1 cellular context compared by ENCODE assay signal in the genomic region with DNA sequence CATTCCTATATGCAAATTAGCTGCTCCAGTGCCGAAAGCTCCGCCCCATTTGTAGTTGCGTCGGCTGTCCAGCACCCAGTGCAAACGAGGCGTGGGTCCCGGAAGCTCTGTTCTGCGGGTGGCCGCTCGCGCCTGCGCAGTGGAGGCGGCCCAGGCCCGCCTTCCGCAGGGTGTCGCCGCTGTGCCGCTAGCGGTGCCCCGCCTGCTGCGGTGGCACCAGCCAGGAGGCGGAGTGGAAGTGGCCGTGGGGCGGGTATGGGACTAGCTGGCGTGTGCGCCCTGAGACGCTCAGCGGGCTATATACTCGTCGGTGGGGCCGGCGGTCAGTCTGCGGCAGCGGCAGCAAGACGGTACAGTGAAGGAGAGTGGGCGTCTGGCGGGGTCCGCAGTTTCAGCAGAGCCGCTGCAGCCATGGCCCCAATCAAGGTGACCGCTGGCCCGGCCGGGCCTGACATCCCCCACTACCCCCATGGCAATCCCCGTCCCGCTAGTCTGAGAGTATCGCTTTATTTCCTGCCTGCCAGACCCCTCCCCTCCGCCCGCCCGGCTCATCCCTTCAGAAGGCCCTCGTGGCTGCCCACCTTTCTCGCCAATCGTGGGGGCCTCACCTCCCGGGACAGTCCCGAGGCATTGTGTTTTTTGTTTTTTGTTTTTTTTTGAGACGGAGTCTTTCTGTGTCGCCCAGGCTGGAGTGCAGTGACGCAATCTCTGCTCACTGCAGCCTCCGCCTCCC.
A peak's percentile ranks its signal among the peaks of the same experiment; 100 is the strongest.
TF ChIP-seq lines count a peak whose summit lies in the region.

PRDX5 (plus strand) TSS at position 161 of the 733 bp plus-strand sequence; CDS start at position 256, 95 bp downstream.

TF ChIP-seq in HepG2, 621 proteins besides CTCF, POLR2A, EP300 and RAD21 (continued from another document and continues in another):
- TF ChIP-seq TRAFD1 (CRISPR knock-in tag; IDR thresholded peaks at IDR 0.05; ENCODE audit: borderline replicate concordance) (0 out of 2 replicates have a peak, but pooled peaks have one; percentile 53), NFYC (CRISPR knock-in tag; IDR thresholded peaks at IDR 0.05) (no peak), ARHGAP35 (CRISPR knock-in tag; IDR thresholded peaks at IDR 0.05; ENCODE audit: borderline replicate concordance) (peak; percentile 35; the same call in 1 of the 2 replicates), ZNF281 (CRISPR knock-in tag; IDR thresholded peaks at IDR 0.05; ENCODE audit: borderline replicate concordance) (0 out of 2 replicates have a peak, but pooled peaks have one; percentile 6), MIER3 (CRISPR knock-in tag; IDR thresholded peaks at IDR 0.05; ENCODE audit: borderline replicate concordance) (0 out of 2 replicates have a peak, but pooled peaks have one; percentile 16), MED13 (CRISPR knock-in tag; IDR thresholded peaks at IDR 0.05) (no peak), ZBTB39 (CRISPR knock-in tag; IDR thresholded peaks at IDR 0.05) (0 out of 2 replicates have a peak, but pooled peaks have one; percentile 67), ZNF598 (CRISPR knock-in tag; IDR thresholded peaks at IDR 0.05; ENCODE audit: borderline replicate concordance) (peak; percentile 65; the same call in 1 of the 2 replicates), ZSCAN21 (CRISPR knock-in tag; IDR thresholded peaks at IDR 0.05; ENCODE audit: borderline replicate concordance) (peak; percentile 46; the same call in 1 of the 2 replicates), MTF2 (CRISPR knock-in tag; IDR thresholded peaks at IDR 0.05; ENCODE audit: borderline replicate concordance) (peak; percentile 74; the same call in 1 of the 2 replicates), ZNF724P (CRISPR knock-in tag; IDR thresholded peaks at IDR 0.05; ENCODE audit: borderline replicate concordance) (peak; percentile 51; the same call in 1 of the 2 replicates), ZNF652 (CRISPR knock-in tag; IDR thresholded peaks at IDR 0.05; ENCODE audit: borderline replicate concordance, low read depth) (no peak), TCF7 (IDR thresholded peaks at IDR 0.05; ENCODE audit: low read depth) (no peak), HOXD1 (CRISPR knock-in tag; IDR thresholded peaks at IDR 0.05) (peak; percentile 67; the same call in 1 of the 2 replicates), ARNTL (CRISPR knock-in tag; IDR thresholded peaks at IDR 0.05) (no peak), TCF12 (IDR thresholded peaks at IDR 0.05) (no peak), TCF12 (CRISPR knock-in tag; IDR thresholded peaks at IDR 0.05) (no peak), ZNF101 (CRISPR knock-in tag; IDR thresholded peaks at IDR 0.05; ENCODE audit: borderline replicate concordance, low read depth) (peak; percentile 87; the same call in 1 of the 2 replicates), NRL (CRISPR knock-in tag; IDR thresholded peaks at IDR 0.05; ENCODE audit: borderline replicate concordance) (peak; percentile 53; the same call in 1 of the 2 replicates), SOX13 (IDR thresholded peaks at IDR 0.05) (no peak), SOX13 (CRISPR knock-in tag; conservative IDR thresholded peaks at IDR 0.05 in 1 of 2, IDR thresholded peaks at IDR 0.05 in 1 of 2) (no peak), ZNF589 (CRISPR knock-in tag; conservative IDR thresholded peaks at IDR 0.05) (0 out of 2 replicates have a peak, but pooled peaks have one; percentile 53), SNAI1 (CRISPR knock-in tag; IDR thresholded peaks at IDR 0.05; ENCODE audit: borderline replicate concordance) (no peak), NONO (IDR thresholded peaks at IDR 0.05) (no peak), NONO (CRISPR knock-in tag; conservative IDR thresholded peaks at IDR 0.05) (peak; percentile 15; the same call in 1 of the 2 replicates), SAP130 (CRISPR knock-in tag; IDR thresholded peaks at IDR 0.05; ENCODE audit: low read depth) (peak; percentile 61), HIC2 (CRISPR knock-in tag; IDR thresholded peaks at IDR 0.05; ENCODE audit: low read depth) (peak; percentile 85), SP2 (CRISPR knock-in tag; IDR thresholded peaks at IDR 0.05) (0 out of 2 replicates have a peak, but pooled peaks have one; percentile 29), SMAD3 (CRISPR knock-in tag; IDR thresholded peaks at IDR 0.05) (0 out of 2 replicates have a peak, but pooled peaks have one; percentile 11), ZNF570 (CRISPR knock-in tag; IDR thresholded peaks at IDR 0.05; ENCODE audit: borderline replicate concordance) (0 out of 2 replicates have a peak, but pooled peaks have one; percentile 38), SP4 (CRISPR knock-in tag; IDR thresholded peaks at IDR 0.05) (0 out of 2 replicates have a peak, but pooled peaks have one; percentile 2), ZNF317 (CRISPR knock-in tag; IDR thresholded peaks at IDR 0.05) (peak; percentile 36; the same call in 1 of the 2 replicates), PPARG (CRISPR knock-in tag; conservative IDR thresholded peaks at IDR 0.05) (no peak), RBM39 (IDR thresholded peaks at IDR 0.05; ENCODE audit: low read depth, low read length, poor library complexity, severe bottlenecking) (no peak), RARA (CRISPR knock-in tag; IDR thresholded peaks at IDR 0.05) (no peak; the same call in 1 of the 2 replicates)
- TF ChIP-seq, protein P1, sequence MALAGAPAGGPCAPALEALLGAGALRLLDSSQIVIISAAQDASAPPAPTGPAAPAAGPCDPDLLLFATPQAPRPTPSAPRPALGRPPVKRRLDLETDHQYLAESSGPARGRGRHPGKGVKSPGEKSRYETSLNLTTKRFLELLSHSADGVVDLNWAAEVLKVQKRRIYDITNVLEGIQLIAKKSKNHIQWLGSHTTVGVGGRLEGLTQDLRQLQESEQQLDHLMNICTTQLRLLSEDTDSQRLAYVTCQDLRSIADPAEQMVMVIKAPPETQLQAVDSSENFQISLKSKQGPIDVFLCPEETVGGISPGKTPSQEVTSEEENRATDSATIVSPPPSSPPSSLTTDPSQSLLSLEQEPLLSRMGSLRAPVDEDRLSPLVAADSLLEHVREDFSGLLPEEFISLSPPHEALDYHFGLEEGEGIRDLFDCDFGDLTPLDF (CRISPR knock-in tag; IDR thresholded peaks at IDR 0.05), result peak; percentile 76; the same call in 1 of the 2 replicates
- TF ChIP-seq, protein P2, sequence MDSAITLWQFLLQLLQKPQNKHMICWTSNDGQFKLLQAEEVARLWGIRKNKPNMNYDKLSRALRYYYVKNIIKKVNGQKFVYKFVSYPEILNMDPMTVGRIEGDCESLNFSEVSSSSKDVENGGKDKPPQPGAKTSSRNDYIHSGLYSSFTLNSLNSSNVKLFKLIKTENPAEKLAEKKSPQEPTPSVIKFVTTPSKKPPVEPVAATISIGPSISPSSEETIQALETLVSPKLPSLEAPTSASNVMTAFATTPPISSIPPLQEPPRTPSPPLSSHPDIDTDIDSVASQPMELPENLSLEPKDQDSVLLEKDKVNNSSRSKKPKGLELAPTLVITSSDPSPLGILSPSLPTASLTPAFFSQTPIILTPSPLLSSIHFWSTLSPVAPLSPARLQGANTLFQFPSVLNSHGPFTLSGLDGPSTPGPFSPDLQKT (CRISPR knock-in tag; IDR thresholded peaks at IDR 0.05; ENCODE audit: borderline replicate concordance), result no peak
- TF ChIP-seq, protein P3, sequence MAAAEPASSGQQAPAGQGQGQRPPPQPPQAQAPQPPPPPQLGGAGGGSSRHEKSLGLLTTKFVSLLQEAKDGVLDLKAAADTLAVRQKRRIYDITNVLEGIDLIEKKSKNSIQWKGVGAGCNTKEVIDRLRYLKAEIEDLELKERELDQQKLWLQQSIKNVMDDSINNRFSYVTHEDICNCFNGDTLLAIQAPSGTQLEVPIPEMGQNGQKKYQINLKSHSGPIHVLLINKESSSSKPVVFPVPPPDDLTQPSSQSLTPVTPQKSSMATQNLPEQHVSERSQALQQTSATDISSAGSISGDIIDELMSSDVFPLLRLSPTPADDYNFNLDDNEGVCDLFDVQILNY (CRISPR knock-in tag; conservative IDR thresholded peaks at IDR 0.05), result 0 out of 2 replicates have a peak, but pooled peaks have one; percentile 47
- TF ChIP-seq, protein P4, sequence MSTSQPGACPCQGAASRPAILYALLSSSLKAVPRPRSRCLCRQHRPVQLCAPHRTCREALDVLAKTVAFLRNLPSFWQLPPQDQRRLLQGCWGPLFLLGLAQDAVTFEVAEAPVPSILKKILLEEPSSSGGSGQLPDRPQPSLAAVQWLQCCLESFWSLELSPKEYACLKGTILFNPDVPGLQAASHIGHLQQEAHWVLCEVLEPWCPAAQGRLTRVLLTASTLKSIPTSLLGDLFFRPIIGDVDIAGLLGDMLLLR (CRISPR knock-in tag; IDR thresholded peaks at IDR 0.05), result no peak
- TF ChIP-seq, protein P5, sequence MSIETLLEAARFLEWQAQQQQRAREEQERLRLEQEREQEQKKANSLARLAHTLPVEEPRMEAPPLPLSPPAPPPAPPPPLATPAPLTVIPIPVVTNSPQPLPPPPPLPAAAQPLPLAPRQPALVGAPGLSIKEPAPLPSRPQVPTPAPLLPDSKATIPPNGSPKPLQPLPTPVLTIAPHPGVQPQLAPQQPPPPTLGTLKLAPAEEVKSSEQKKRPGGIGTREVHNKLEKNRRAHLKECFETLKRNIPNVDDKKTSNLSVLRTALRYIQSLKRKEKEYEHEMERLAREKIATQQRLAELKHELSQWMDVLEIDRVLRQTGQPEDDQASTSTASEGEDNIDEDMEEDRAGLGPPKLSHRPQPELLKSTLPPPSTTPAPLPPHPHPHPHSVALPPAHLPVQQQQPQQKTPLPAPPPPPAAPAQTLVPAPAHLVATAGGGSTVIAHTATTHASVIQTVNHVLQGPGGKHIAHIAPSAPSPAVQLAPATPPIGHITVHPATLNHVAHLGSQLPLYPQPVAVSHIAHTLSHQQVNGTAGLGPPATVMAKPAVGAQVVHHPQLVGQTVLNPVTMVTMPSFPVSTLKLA (IDR thresholded peaks at IDR 0.05), result no peak
- TF ChIP-seq, protein P6, sequence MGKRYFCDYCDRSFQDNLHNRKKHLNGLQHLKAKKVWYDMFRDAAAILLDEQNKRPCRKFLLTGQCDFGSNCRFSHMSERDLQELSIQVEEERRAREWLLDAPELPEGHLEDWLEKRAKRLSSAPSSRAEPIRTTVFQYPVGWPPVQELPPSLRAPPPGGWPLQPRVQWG (CRISPR knock-in tag; IDR thresholded peaks at IDR 0.05; ENCODE audit: borderline replicate concordance, low read depth), result no peak
- TF ChIP-seq, protein P7, sequence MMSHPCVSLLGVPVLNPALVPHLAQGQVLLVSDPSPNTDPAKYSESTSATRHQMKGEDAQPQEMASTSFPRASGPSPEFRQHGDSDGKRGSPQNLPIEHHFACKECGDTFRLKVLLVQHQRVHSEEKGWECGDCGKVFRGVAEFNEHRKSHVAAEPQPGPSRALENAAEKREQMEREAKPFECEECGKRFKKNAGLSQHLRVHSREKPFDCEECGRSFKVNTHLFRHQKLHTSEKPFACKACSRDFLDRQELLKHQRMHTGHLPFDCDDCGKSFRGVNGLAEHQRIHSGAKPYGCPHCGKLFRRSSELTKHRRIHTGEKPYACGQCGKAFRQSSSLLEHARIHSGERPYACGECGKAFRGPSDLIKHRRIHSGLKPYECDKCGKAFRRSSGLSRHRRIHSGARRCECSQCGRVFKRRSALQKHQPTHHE (CRISPR knock-in tag; IDR thresholded peaks at IDR 0.05; ENCODE audit: borderline replicate concordance), result peak; percentile 3; the same call in 1 of the 2 replicates
